Comparison of ENCODE assay signal across 1 cellular context in the genomic region with DNA sequence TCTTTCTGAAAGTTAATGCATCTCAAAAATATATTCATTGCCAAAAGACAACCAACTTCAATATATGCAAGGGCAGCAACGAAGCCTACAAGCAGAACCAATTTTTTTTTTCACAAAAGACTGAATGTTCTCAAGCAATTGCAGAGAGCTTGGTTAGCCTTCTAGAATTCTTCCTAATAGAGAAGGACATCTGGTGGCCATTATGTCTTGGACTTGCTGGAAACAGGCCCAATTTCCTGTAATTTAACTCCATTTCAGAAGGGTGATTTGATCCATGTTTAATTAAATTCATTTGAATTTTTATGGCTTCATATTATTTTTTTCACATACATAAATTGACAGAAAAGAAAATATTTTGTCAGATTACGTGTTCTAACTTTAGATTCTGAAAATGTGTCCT.
TF ChIP-seq lines count a peak whose summit lies in the region.

No MANE protein-coding gene starts in this region.

TF ChIP-seq in HCT116, 20 proteins besides CTCF, POLR2A, EP300 and RAD21 (continued from another document):
- TF ChIP-seq ATF3 (IDR thresholded peaks at IDR 0.05) (no peak), POLR2AphosphoS5 (IDR thresholded peaks at IDR 0.05; ENCODE audit: low read depth, low read length) (no peak), ELF1 (IDR thresholded peaks at IDR 0.05; ENCODE audit: borderline replicate concordance, low read depth) (no peak), ZFX (IDR thresholded peaks at IDR 0.05) (no peak), EZH2phosphoT487 (IDR thresholded peaks at IDR 0.05; ENCODE audit: borderline replicate concordance) (no peak), EGR1 (IDR thresholded peaks at IDR 0.05; ENCODE audit: low read depth) (no peak), JUND (IDR thresholded peaks at IDR 0.05) (no peak)
TF ChIP-seq in HCT116: peak in this region for 0.
